1 cellular context compared by ENCODE assay signal in the genomic region with DNA sequence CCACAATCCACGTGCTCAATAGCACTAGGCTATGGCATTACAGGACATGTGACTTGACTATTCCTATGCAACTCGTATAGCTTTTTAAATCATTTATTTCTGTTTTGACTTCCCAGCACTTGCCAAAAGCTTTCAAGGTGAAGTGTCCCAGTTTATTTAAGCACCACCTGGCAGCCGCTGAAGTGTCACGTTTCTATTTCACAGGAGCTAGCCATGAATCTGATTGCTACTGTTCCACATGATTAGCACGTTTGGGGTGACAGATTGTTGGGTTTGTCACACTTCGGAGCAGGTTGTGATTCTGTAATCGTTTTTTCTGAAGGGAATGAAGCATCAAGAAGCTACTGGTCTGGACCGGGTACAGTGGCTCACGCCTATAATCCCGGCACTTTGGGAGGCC.
TF ChIP-seq lines count a peak whose summit lies in the region.

No MANE protein-coding gene starts in this region.

TF ChIP-seq in GM23338, 12 proteins besides CTCF, POLR2A, EP300 and RAD21 (continued from another document):
- TF ChIP-seq, protein P1, sequence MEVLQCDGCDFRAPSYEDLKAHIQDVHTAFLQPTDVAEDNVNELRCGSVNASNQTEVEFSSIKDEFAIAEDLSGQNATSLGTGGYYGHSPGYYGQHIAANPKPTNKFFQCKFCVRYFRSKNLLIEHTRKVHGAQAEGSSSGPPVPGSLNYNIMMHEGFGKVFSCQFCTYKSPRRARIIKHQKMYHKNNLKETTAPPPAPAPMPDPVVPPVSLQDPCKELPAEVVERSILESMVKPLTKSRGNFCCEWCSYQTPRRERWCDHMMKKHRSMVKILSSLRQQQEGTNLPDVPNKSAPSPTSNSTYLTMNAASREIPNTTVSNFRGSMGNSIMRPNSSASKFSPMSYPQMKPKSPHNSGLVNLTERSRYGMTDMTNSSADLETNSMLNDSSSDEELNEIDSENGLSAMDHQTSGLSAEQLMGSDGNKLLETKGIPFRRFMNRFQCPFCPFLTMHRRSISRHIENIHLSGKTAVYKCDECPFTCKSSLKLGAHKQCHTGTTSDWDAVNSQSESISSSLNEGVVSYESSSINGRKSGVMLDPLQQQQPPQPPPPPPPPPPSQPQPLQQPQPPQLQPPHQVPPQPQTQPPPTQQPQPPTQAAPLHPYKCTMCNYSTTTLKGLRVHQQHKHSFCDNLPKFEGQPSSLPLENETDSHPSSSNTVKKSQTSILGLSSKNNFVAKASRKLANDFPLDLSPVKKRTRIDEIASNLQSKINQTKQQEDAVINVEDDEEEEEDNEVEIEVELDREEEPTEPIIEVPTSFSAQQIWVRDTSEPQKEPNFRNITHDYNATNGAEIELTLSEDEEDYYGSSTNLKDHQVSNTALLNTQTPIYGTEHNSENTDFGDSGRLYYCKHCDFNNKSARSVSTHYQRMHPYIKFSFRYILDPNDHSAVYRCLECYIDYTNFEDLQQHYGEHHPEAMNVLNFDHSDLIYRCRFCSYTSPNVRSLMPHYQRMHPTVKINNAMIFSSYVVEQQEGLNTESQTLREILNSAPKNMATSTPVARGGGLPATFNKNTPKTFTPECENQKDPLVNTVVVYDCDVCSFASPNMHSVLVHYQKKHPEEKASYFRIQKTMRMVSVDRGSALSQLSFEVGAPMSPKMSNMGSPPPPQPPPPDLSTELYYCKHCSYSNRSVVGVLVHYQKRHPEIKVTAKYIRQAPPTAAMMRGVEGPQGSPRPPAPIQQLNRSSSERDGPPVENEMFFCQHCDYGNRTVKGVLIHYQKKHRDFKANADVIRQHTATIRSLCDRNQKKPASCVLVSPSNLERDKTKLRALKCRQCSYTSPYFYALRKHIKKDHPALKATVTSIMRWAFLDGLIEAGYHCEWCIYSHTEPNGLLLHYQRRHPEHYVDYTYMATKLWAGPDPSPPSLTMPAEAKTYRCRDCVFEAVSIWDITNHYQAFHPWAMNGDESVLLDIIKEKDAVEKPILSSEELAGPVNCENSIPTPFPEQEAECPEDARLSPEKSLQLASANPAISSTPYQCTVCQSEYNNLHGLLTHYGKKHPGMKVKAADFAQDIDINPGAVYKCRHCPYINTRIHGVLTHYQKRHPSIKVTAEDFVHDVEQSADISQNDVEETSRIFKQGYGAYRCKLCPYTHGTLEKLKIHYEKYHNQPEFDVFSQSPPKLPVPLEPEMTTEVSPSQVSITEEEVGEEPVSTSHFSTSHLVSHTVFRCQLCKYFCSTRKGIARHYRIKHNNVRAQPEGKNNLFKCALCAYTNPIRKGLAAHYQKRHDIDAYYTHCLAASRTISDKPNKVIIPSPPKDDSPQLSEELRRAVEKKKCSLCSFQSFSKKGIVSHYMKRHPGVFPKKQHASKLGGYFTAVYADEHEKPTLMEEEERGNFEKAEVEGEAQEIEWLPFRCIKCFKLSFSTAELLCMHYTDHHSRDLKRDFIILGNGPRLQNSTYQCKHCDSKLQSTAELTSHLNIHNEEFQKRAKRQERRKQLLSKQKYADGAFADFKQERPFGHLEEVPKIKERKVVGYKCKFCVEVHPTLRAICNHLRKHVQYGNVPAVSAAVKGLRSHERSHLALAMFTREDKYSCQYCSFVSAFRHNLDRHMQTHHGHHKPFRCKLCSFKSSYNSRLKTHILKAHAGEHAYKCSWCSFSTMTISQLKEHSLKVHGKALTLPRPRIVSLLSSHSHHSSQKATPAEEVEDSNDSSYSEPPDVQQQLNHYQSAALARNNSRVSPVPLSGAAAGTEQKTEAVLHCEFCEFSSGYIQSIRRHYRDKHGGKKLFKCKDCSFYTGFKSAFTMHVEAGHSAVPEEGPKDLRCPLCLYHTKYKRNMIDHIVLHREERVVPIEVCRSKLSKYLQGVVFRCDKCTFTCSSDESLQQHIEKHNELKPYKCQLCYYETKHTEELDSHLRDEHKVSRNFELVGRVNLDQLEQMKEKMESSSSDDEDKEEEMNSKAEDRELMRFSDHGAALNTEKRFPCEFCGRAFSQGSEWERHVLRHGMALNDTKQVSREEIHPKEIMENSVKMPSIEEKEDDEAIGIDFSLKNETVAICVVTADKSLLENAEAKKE (CRISPR knock-in tag; IDR thresholded peaks at IDR 0.05): no peak
- TF ChIP-seq EZH2 (IDR thresholded peaks at IDR 0.05; ENCODE audit: low read depth, unreplicated experiment): no peak
- no peak for TF ChIP-seq ZNF331 (CRISPR knock-in tag; IDR thresholded peaks at IDR 0.05; ENCODE audit: low read depth)
- TF ChIP-seq, protein P2, sequence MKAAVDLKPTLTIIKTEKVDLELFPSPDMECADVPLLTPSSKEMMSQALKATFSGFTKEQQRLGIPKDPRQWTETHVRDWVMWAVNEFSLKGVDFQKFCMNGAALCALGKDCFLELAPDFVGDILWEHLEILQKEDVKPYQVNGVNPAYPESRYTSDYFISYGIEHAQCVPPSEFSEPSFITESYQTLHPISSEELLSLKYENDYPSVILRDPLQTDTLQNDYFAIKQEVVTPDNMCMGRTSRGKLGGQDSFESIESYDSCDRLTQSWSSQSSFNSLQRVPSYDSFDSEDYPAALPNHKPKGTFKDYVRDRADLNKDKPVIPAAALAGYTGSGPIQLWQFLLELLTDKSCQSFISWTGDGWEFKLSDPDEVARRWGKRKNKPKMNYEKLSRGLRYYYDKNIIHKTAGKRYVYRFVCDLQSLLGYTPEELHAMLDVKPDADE (IDR thresholded peaks at IDR 0.05): no peak
- no peak for TF ChIP-seq ZNF114 (CRISPR knock-in tag; IDR thresholded peaks at IDR 0.05)
- no peak for TF ChIP-seq CREB1 (CRISPR knock-in tag; IDR thresholded peaks at IDR 0.05; ENCODE audit: low read depth)
